17 cellular contexts compared by ENCODE assay signal in the genomic region with DNA sequence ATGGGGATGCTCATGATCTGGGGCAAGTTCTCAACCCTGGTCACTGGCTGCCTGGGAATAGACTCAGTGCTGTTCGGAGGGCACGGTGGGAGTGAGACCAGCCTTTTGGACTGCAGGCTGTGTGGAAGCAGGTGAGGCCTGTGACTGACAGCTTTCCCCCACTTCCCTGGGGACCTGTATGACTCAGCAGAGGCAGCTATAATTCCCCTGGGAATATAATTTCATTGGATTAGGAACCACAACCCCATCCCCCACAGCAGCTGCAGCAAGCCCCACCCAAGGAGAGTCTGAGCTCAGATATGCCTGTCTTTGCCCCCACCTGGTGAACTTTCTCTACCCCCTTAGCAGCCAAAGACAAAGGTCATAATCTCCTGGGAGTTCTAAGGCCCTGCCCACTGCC.
"Had no signal": no experiment of that assay in that cellular context is flagged by ENCODE, and none has a peak within 500 bp of the region (broad histone marks: within the 10 kb centered on the region; RNA-seq: fewer than 3 reads in every experiment).

No MANE protein-coding gene starts in this region.

- H3K27ac Mint-ChIP-seq: activated CD4-positive, alpha-beta T cell treated with anti-CD3 and anti-CD28 coated beads, Interleukin-2, amount 10 ng/mL, durations not matched to agents 7 days and 5 days; activated naive CD4-positive, alpha-beta T cell treated with anti-CD3 and anti-CD28 coated beads, Interleukin-2, amount 10 ng/mL, durations not matched to agents 7 days and 5 days; activated naive CD8-positive, alpha-beta T cell treated with anti-CD3 and anti-CD28 coated beads, Interleukin-2, amount 50 U/mL, for 24 hours; mesothelial cell of epicardium; natural killer cell treated with Interleukin-12 subunit alpha and Interleukin-12 subunit beta and Interleukin-15 and Interleukin-18, amount 100 ng/mL, for 72 hours; stimulated activated memory B cell treated with anti-CD40 and anti-IgM and Interleukin-4, amounts not matched to agents 10 μg/mL and 1 μg/mL and 100 μg/mL, for 72 hours had no signal

- H3K27me3 Mint-ChIP-seq: natural killer cell treated with Interleukin-12 subunit alpha and Interleukin-12 subunit beta and Interleukin-15 and Interleukin-18, amount 100 ng/mL, for 72 hours; stimulated activated memory B cell treated with anti-CD40 and anti-IgM and Interleukin-4, amounts not matched to agents 10 μg/mL and 1 μg/mL and 100 μg/mL, for 72 hours had no signal

- H3K4me3 Mint-ChIP-seq: activated CD4-positive, alpha-beta T cell treated with anti-CD3 and anti-CD28 coated beads, Interleukin-2, amount 10 ng/mL, durations not matched to agents 7 days and 5 days; activated naive CD4-positive, alpha-beta T cell treated with anti-CD3 and anti-CD28 coated beads, Interleukin-2, amount 10 ng/mL, durations not matched to agents 7 days and 5 days; activated naive CD8-positive, alpha-beta T cell treated with anti-CD3 and anti-CD28 coated beads, Interleukin-2, amount 50 U/mL, for 24 hours; brain; mesothelial cell of epicardium; natural killer cell treated with Interleukin-12 subunit alpha and Interleukin-12 subunit beta and Interleukin-15 and Interleukin-18, amount 100 ng/mL, for 72 hours; stimulated activated memory B cell treated with anti-CD40 and anti-IgM and Interleukin-4, amounts not matched to agents 10 μg/mL and 1 μg/mL and 100 μg/mL, for 72 hours had no signal

- H3K9me3 Mint-ChIP-seq: activated CD4-positive, alpha-beta T cell treated with anti-CD3 and anti-CD28 coated beads, Interleukin-2, amount 10 ng/mL, durations not matched to agents 7 days and 5 days; activated naive CD4-positive, alpha-beta T cell treated with anti-CD3 and anti-CD28 coated beads, Interleukin-2, amount 10 ng/mL, durations not matched to agents 7 days and 5 days; stimulated activated memory B cell treated with anti-CD40 and anti-IgM and Interleukin-4, amounts not matched to agents 10 μg/mL and 1 μg/mL and 100 μg/mL, for 72 hours had no signal

- DNase-seq: activated CD4-positive, alpha-beta T cell treated with anti-CD3 and anti-CD28 coated beads, Interleukin-2, amount 10 ng/mL, durations not matched to agents 7 days and 5 days; activated CD8-positive, alpha-beta memory T cell treated with anti-CD3 and anti-CD28 coated beads, Interleukin-2, amount 50 U/mL, for 4 hours; activated effector memory CD4-positive, alpha-beta T cell treated with Interleukin-2 at 50 U/mL for 16 hours; activated naive CD4-positive, alpha-beta T cell treated with anti-CD3 and anti-CD28 coated beads, Interleukin-2, amount 10 ng/mL, durations not matched to agents 7 days and 5 days; activated naive CD8-positive, alpha-beta T cell treated with anti-CD3 and anti-CD28 coated beads, Interleukin-2, amount 50 U/mL, for 24 hours; activated T-cell treated with anti-CD3 and anti-CD28 coated beads, Interleukin-2, amount 50 U/mL, for 48 hours; anterior cingulate cortex; caudate nucleus; dorsolateral prefrontal cortex; hypothalamus; lower lobe of right lung; spleen; stimulated activated CD4-positive, alpha-beta T cell treated with anti-CD3 and anti-CD28 coated beads, Interleukin-4, amount 100 ng/mL, for 4 hours had no signal

- H3K36me3 Mint-ChIP-seq: activated naive CD4-positive, alpha-beta T cell treated with anti-CD3 and anti-CD28 coated beads, Interleukin-2, amount 10 ng/mL, durations not matched to agents 7 days and 5 days; brain; mesothelial cell of epicardium; stimulated activated memory B cell treated with anti-CD40 and anti-IgM and Interleukin-4, amounts not matched to agents 10 μg/mL and 1 μg/mL and 100 μg/mL, for 72 hours had no signal

- H3K4me1 Mint-ChIP-seq: activated CD4-positive, alpha-beta T cell treated with anti-CD3 and anti-CD28 coated beads, Interleukin-2, amount 10 ng/mL, durations not matched to agents 7 days and 5 days; activated naive CD4-positive, alpha-beta T cell treated with anti-CD3 and anti-CD28 coated beads, Interleukin-2, amount 10 ng/mL, durations not matched to agents 7 days and 5 days; activated naive CD8-positive, alpha-beta T cell treated with anti-CD3 and anti-CD28 coated beads, Interleukin-2, amount 50 U/mL, for 24 hours; mesothelial cell of epicardium had no signal
